1 cellular context compared by ENCODE assay signal in genomic region chr15:52137432-52138357, GRCh38.
TF ChIP-seq lines count a peak whose summit lies in the region.

No MANE protein-coding gene starts in this region.

TF ChIP-seq in HepG2, 621 proteins besides CTCF, POLR2A, EP300 and RAD21 (continued from another document and continues in another):
- TF ChIP-seq ZBTB26 (CRISPR knock-in tag; IDR thresholded peaks at IDR 0.05; ENCODE audit: borderline replicate concordance) (0 out of 2 replicates have a peak, but pooled peaks have one; percentile 23), ZIK1 (CRISPR knock-in tag; IDR thresholded peaks at IDR 0.05; ENCODE audit: borderline replicate concordance, low read depth) (no peak), E2F1 (CRISPR knock-in tag; IDR thresholded peaks at IDR 0.05) (no peak), ZNF407 (CRISPR knock-in tag; IDR thresholded peaks at IDR 0.05; ENCODE audit: not compliant biosample characterization) (no peak), THRA (CRISPR knock-in tag; IDR thresholded peaks at IDR 0.05; ENCODE audit: borderline replicate concordance) (no peak), IRF1 (CRISPR knock-in tag; IDR thresholded peaks at IDR 0.05; ENCODE audit: low read depth) (no peak), ZNF7 (CRISPR knock-in tag; IDR thresholded peaks at IDR 0.05) (no peak), ZNF432 (CRISPR knock-in tag; IDR thresholded peaks at IDR 0.05; ENCODE audit: borderline replicate concordance) (no peak), GTF3A (CRISPR knock-in tag; conservative IDR thresholded peaks at IDR 0.05) (no peak), GPBP1L1 (CRISPR knock-in tag; IDR thresholded peaks at IDR 0.05) (no peak), ZNF234 (CRISPR knock-in tag; conservative IDR thresholded peaks at IDR 0.05) (no peak), ZNF567 (CRISPR knock-in tag; IDR thresholded peaks at IDR 0.05; ENCODE audit: borderline replicate concordance) (0 out of 2 replicates have a peak, but pooled peaks have one; percentile 20), KAT2B (IDR thresholded peaks at IDR 0.05; ENCODE audit: borderline replicate concordance, low read depth, low read length) (no peak), MAF1 (CRISPR knock-in tag; IDR thresholded peaks at IDR 0.05; ENCODE audit: borderline replicate concordance) (no peak), SNRNP70 (IDR thresholded peaks at IDR 0.05; ENCODE audit: low read depth, low read length) (no peak), ZNF614 (CRISPR knock-in tag; IDR thresholded peaks at IDR 0.05; ENCODE audit: borderline replicate concordance) (no peak), SIN3A (IDR thresholded peaks at IDR 0.05; ENCODE audit: borderline replicate concordance, low read depth, low read length) (no peak), ZEB1 (IDR thresholded peaks at IDR 0.05; ENCODE audit: insufficient replicate concordance, low read depth) (no peak), ZNF138 (CRISPR knock-in tag; IDR thresholded peaks at IDR 0.05; ENCODE audit: low read depth) (no peak), ZNF414 (CRISPR knock-in tag; IDR thresholded peaks at IDR 0.05) (no peak), ZNF281 (CRISPR knock-in tag; IDR thresholded peaks at IDR 0.05; ENCODE audit: borderline replicate concordance) (no peak), ZNF816 (CRISPR knock-in tag; IDR thresholded peaks at IDR 0.05; ENCODE audit: borderline replicate concordance) (0 out of 2 replicates have a peak, but pooled peaks have one; percentile 52), ADNP (CRISPR knock-in tag; IDR thresholded peaks at IDR 0.05) (no peak), KAT8 (CRISPR knock-in tag; IDR thresholded peaks at IDR 0.05) (peak; percentile 49; the same call in 1 of the 2 replicates), DMAP1 (CRISPR knock-in tag; IDR thresholded peaks at IDR 0.05) (no peak), ZNF687 (CRISPR knock-in tag; IDR thresholded peaks at IDR 0.05) (peak; percentile 94), ZNF207 (IDR thresholded peaks at IDR 0.05; ENCODE audit: borderline replicate concordance) (no peak), HOXD1 (CRISPR knock-in tag; IDR thresholded peaks at IDR 0.05) (no peak), ZNF3 (CRISPR knock-in tag; IDR thresholded peaks at IDR 0.05) (no peak), CREB3 (CRISPR knock-in tag; IDR thresholded peaks at IDR 0.05) (no peak), POLR2AphosphoS2 (IDR thresholded peaks at IDR 0.05; ENCODE audit: low read depth, low read length) (no peak)
